13 cellular contexts compared by ENCODE assay signal in genomic region chr3:71035314-71035713, GRCh38.
A peak's percentile ranks its signal among the peaks of the same experiment; 100 is the strongest.
DNase-seq lines count a peak whose midpoint lies in the region.
"Had no signal": no experiment of that assay in that cellular context is flagged by ENCODE, and none has a peak within 500 bp of the region (broad histone marks: within the 10 kb centered on the region; RNA-seq: fewer than 3 reads in every experiment).

No MANE protein-coding gene starts in this region.

- H2BK15ac ChIP-seq in mesenchymal stem cell (ENCODE audit: low read depth, poor library complexity, severe bottlenecking) = no peak overlapping the region

- H3K27ac ChIP-seq in mesenchymal stem cell (ENCODE audit: low read length, poor library complexity, severe bottlenecking) = peak overlapping the region; percentile 8

- no peaks in the 10 kb centered on the region for H3K27me3 ChIP-seq in adipocyte (replicated peaks; ENCODE audit: control insufficient read depth, insufficient read depth, low read length)
- H3K27me3 ChIP-seq in mesenchymal stem cell (ENCODE audit: control insufficient read depth in 1 of 2, insufficient read depth in 1 of 2, low read length in 2 of 2) = no peaks in the 10 kb centered on the region
- H3K27me3 ChIP-seq: foreskin keratinocyte had no signal

- H3K4me2 ChIP-seq in mesenchymal stem cell (ENCODE audit: low read length, poor library complexity, severe bottlenecking) = no peak overlapping the region

- H3K4me3 ChIP-seq in adipocyte (ENCODE audit: low read length) = no peak overlapping the region
- H3K4me3 ChIP-seq in mesenchymal stem cell (ENCODE audit: insufficient read depth in 1 of 2, low read depth in 1 of 2, low read length in 2 of 2) = no peak overlapping the region

- DNase-seq in AML-193 (lab: John Stamatoyannopoulos, UW) (peak; percentile 15 to 66), HS-27A (ENCODE audit: low read depth) (peak; percentile 23), adipocyte (ENCODE audit: low read depth) (peak; percentile 35), mesenchymal stem cell (peak; percentile 49), UCSD-AML1 (lab: John Stamatoyannopoulos, UW; ENCODE audit: unreplicated experiment) (no peak), NCI-H510A (lab: John Stamatoyannopoulos, UW) (no peak)
- no peak for DNase-seq in activated CD4-positive, alpha-beta T cell treated with anti-CD3 and anti-CD28 coated beads, Interleukin-2, amount 50 U/mL, for 48 hours
- no peak for DNase-seq in activated CD4-positive, CD25-positive, alpha-beta regulatory T cell (lab: John Stamatoyannopoulos, UW)
- DNase-seq: activated gamma-delta T cell treated with Interleukin-2 at 50 U/mL for 16 hours, DMS 273 treated with DMSO at 0.1 percent for 48 hours, foreskin keratinocyte, NCI-H2227 treated with DMSO at 0.1 percent for 48 hours, T-helper 1 cell had no signal

- no peak overlapping the region for H3K4ac ChIP-seq in mesenchymal stem cell (ENCODE audit: low read depth in 1 of 2, low read length in 2 of 2)

- H3K14ac ChIP-seq in mesenchymal stem cell (ENCODE audit: low read length in 2 of 2) = no peak overlapping the region

- no peak overlapping the region for H3K23ac ChIP-seq in mesenchymal stem cell (ENCODE audit: low read length in 2 of 2)

- H3K18ac ChIP-seq in mesenchymal stem cell (ENCODE audit: low read depth in 1 of 2, low read length in 2 of 2) = no peak overlapping the region

- H2AK5ac ChIP-seq in mesenchymal stem cell (ENCODE audit: low read length, severe bottlenecking) = no peak overlapping the region

- no peaks in the 10 kb centered on the region for H3K9me3 ChIP-seq in adipocyte (ENCODE audit: control insufficient read depth, low read length)
- no peaks in the 10 kb centered on the region for H3K9me3 ChIP-seq in mesenchymal stem cell (ENCODE audit: control insufficient read depth, low read length)

- H3K4me1 ChIP-seq in adipocyte (ENCODE audit: control insufficient read depth, insufficient read depth, low read length) = peaks cover 13% of the 10 kb centered on the region
- H3K4me1 ChIP-seq in mesenchymal stem cell (ENCODE audit: control insufficient read depth, insufficient read depth, low read depth, low read length) = peaks cover 4% of the 10 kb centered on the region

- no peak overlapping the region for H2BK5ac ChIP-seq in mesenchymal stem cell (ENCODE audit: low read depth, low read length, poor library complexity, severe bottlenecking)

- no peak overlapping the region for H2BK120ac ChIP-seq in mesenchymal stem cell (ENCODE audit: low read depth, low read length)

- no peak overlapping the region for H2BK12ac ChIP-seq in mesenchymal stem cell (ENCODE audit: low read length in 2 of 2)

- H3K9ac ChIP-seq in adipocyte (ENCODE audit: low read length) = no peak overlapping the region
- no peak overlapping the region for H3K9ac ChIP-seq in mesenchymal stem cell (ENCODE audit: low read length)

- H3K79me1 ChIP-seq in mesenchymal stem cell (replicated peaks; ENCODE audit: low read length, poor library complexity, severe bottlenecking) = peaks cover 33% of the 10 kb centered on the region

- no peak overlapping the region for H4K91ac ChIP-seq in mesenchymal stem cell (ENCODE audit: low read length)

- H3K36me3 ChIP-seq in adipocyte (ENCODE audit: control insufficient read depth, insufficient read depth, low read length, severe bottlenecking) = peaks cover 39% of the 10 kb centered on the region
- peaks cover 20 to 100% of the 10 kb centered on the region in 2 experiments for H3K36me3 ChIP-seq in mesenchymal stem cell (ENCODE audit: control insufficient read depth in 1 of 2, insufficient read depth in 2 of 2, low read depth in 1 of 2, low read length in 2 of 2)

- H2AFZ ChIP-seq in mesenchymal stem cell (ENCODE audit: low read depth, low read length) = no peak overlapping the region

- WGBS in mesenchymal stem cell = 35% methylated on average over 4 of the region's 5 CpGs

- H4K8ac ChIP-seq in mesenchymal stem cell (ENCODE audit: low read length) = no peak overlapping the region

Comparison
In these comparisons a context has a peak if more than half of its experiments do, and no peak if none do; other contexts are left out.
1. DNase-seq: peak in AML-193 (2 of 2), HS-27A (single experiment), adipocyte (single experiment) and mesenchymal stem cell (single experiment); none in activated CD4-positive, alpha-beta T cell treated with anti-CD3 and anti-CD28 coated beads, Interleukin-2, amount 50 U/mL, for 48 hours (0 of 2), activated CD4-positive, CD25-positive, alpha-beta regulatory T cell (0 of 4), UCSD-AML1 (single experiment) and NCI-H510A (single experiment).